ENCODE assay signal across 36 cellular contexts in the genomic region with DNA sequence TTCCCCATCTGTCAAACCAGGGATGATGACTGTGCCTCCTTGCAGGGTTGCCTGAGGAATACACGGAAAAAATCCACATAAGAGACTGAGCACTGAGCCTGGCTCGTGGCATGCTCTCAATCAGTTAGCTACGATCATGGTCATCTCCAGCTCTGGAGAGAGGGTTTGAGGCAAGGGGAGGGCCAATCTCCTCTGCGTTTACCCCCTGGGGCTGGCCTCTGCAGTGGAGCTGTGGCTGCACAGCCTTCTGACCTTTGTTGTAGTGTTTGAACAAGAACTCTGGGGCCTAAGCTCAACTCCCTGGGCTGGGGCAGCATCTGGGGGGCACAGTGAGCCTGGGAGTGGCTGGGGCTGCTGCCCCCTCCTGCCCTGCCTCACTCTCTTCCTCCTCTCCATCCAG. TPM values are rescaled to one million over a fixed set of nuclear protein-coding genes. Genes with fewer than 3 reads are reported as not detected.
"Had no signal": no experiment of that assay in that cellular context is flagged by ENCODE, and none has a peak within 500 bp of the region (broad histone marks: within the 10 kb centered on the region; RNA-seq: fewer than 3 reads in every experiment).

No MANE protein-coding gene starts in this region.

- H3K4me3 Mint-ChIP-seq: activated CD4-positive, alpha-beta memory T cell treated with anti-CD3 and anti-CD28 coated beads, Interleukin-2, amount 10 ng/mL, durations not matched to agents 7 days and 5 days; activated naive CD8-positive, alpha-beta T cell treated with anti-CD3 and anti-CD28 coated beads for 36 hours; activated T-cell treated with anti-CD3 and anti-CD28 coated beads, Interleukin-2, amount 50 U/mL, for 72 hours; activated T-helper 17 cell treated with anti-CD3 and anti-CD28 coated beads, Interleukin-2, amount 50 U/mL, for 72 hours; central memory CD8-positive, alpha-beta T cell; T-helper 2 cell treated with Interferon-gamma antibody and Interleukin-4, amounts not matched to agents 5 μg/mL and 100 μg/mL, for 36 hours had no signal

- ATAC-seq: activated T-cell treated with anti-CD3 and anti-CD28 coated beads, Interleukin-2, amount 50 U/mL, for 72 hours; activated T-helper 17 cell treated with anti-CD3 and anti-CD28 coated beads, Interleukin-2, amount 50 U/mL, for 72 hours; Panc1 had no signal

- H3K4me3 ChIP-seq: cardiac muscle cell, MG63, SJCRH30, SK-N-MC had no signal

- H3K36me3 Mint-ChIP-seq: activated naive CD8-positive, alpha-beta T cell treated with anti-CD3 and anti-CD28 coated beads for 36 hours had no signal

- H3K9me3 Mint-ChIP-seq: activated CD4-positive, alpha-beta memory T cell treated with anti-CD3 and anti-CD28 coated beads, Interleukin-2, amount 10 ng/mL, durations not matched to agents 7 days and 5 days; activated naive CD8-positive, alpha-beta T cell treated with anti-CD3 and anti-CD28 coated beads for 36 hours; activated T-cell treated with anti-CD3 and anti-CD28 coated beads, Interleukin-2, amount 50 U/mL, for 72 hours; activated T-helper 17 cell treated with anti-CD3 and anti-CD28 coated beads, Interleukin-2, amount 50 U/mL, for 72 hours; central memory CD8-positive, alpha-beta T cell; T-helper 2 cell treated with Interferon-gamma antibody and Interleukin-4, amounts not matched to agents 5 μg/mL and 100 μg/mL, for 36 hours had no signal

- DNase-seq: activated CD4-positive, alpha-beta memory T cell treated with anti-CD3 and anti-CD28 coated beads, Interleukin-2, amount 10 ng/mL, durations not matched to agents 7 days and 5 days; activated CD4-positive, alpha-beta T cell treated with anti-CD3 and anti-CD28 coated beads for 1 hour; activated CD4-positive, alpha-beta T cell treated with anti-CD3 and anti-CD28 coated beads for 48 hours; activated CD4-positive, CD25-positive, alpha-beta regulatory T cell; activated CD8-positive, alpha-beta memory T cell treated with anti-CD3 and anti-CD28 coated beads for 24 hours; activated effector memory CD4-positive, alpha-beta T cell treated with anti-CD3 and anti-CD28 coated beads, Interleukin-2, amount 50 U/mL, for 16 hours; activated naive CD4-positive, alpha-beta T cell; activated naive CD4-positive, alpha-beta T cell treated with anti-CD3 and anti-CD28 coated beads, Interleukin-2, amount 50 U/mL, for 16 hours; activated naive CD8-positive, alpha-beta T cell treated with anti-CD3 and anti-CD28 coated beads for 36 hours; activated T-cell treated with anti-CD3 and anti-CD28 coated beads, Interleukin-2, amount 50 U/mL, for 1 hour; activated T-cell treated with anti-CD3 and anti-CD28 coated beads, Interleukin-2, amount 50 U/mL, for 72 hours; amniotic stem cell; aorta; Kasumi-1; KG1; MG63; NCI-H1048; NCI-H1105 treated with DMSO at 0.1 percent for 48 hours; NCI-H1436; NCI-H1694; NCI-H1930; NCI-H2081 treated with DMSO at 0.1 percent for 48 hours; NCI-H226; NCI-H524 treated with DMSO at 0.1 percent for 48 hours; SHP77; SJCRH30 had no signal

- H3K27ac ChIP-seq: SJCRH30, SK-N-MC, VCaP had no signal

- H3K27ac Mint-ChIP-seq: activated CD4-positive, alpha-beta memory T cell treated with anti-CD3 and anti-CD28 coated beads, Interleukin-2, amount 10 ng/mL, durations not matched to agents 7 days and 5 days; activated naive CD8-positive, alpha-beta T cell treated with anti-CD3 and anti-CD28 coated beads for 36 hours; activated T-cell treated with anti-CD3 and anti-CD28 coated beads, Interleukin-2, amount 50 U/mL, for 72 hours; activated T-helper 17 cell treated with anti-CD3 and anti-CD28 coated beads, Interleukin-2, amount 50 U/mL, for 72 hours; T-helper 2 cell treated with Interferon-gamma antibody and Interleukin-4, amounts not matched to agents 5 μg/mL and 100 μg/mL, for 36 hours had no signal

- H3K9me3 ChIP-seq: MG63, SJCRH30 had no signal

- H3K4me1 ChIP-seq: SJCRH30 had no signal

- H3K36me3 ChIP-seq: cardiac muscle cell, MG63, SJCRH30 had no signal

RNA-seq across cellular contexts. Expression of a gene that starts 5.9 kb away (rescaled TPM):
- total RNA-seq: activated CD4-positive, alpha-beta memory T cell treated with anti-CD3 and anti-CD28 coated beads, Interleukin-2, amount 10 ng/mL, durations not matched to agents 7 days and 5 days; activated naive CD8-positive, alpha-beta T cell treated with anti-CD3 and anti-CD28 coated beads for 36 hours; activated T-helper 17 cell treated with anti-CD3 and anti-CD28 coated beads, Interleukin-2, amount 50 U/mL, for 72 hours; RPMI7951; T-helper 1 cell treated with Interleukin-12 subunit alpha and Interleukin-12 subunit beta and Interleukin-4 antibody, amounts not matched to agents 30 ng/mL and 1 ng/mL, for 36 hours had no signal

RNA-seq across cellular contexts. Expression of a gene that starts 48.6 kb away (rescaled TPM):
- total RNA-seq: activated CD4-positive, alpha-beta memory T cell treated with anti-CD3 and anti-CD28 coated beads, Interleukin-2, amount 10 ng/mL, durations not matched to agents 7 days and 5 days; activated naive CD8-positive, alpha-beta T cell treated with anti-CD3 and anti-CD28 coated beads for 36 hours; activated T-cell treated with anti-CD3 and anti-CD28 coated beads, Interleukin-2, amount 50 U/mL, for 72 hours; activated T-helper 17 cell treated with anti-CD3 and anti-CD28 coated beads, Interleukin-2, amount 50 U/mL, for 72 hours; aorta; cardiac muscle cell; NCI-H460; RPMI7951; SJCRH30; T-helper 1 cell treated with Interleukin-12 subunit alpha and Interleukin-12 subunit beta and Interleukin-4 antibody, amounts not matched to agents 30 ng/mL and 1 ng/mL, for 36 hours had no signal
- polyA plus RNA-seq: cardiac muscle cell had no signal
